ENCODE assay signal across 10 cellular contexts in genomic region chr20:14775778-14776177, GRCh38.
DNase-seq lines count a peak whose midpoint lies in the region; TF ChIP-seq lines count a peak whose summit lies in the region.
"Had no signal": no experiment of that assay in that cellular context is flagged by ENCODE, and none has a peak within 500 bp of the region (broad histone marks: within the 10 kb centered on the region; RNA-seq: fewer than 3 reads in every experiment).

No MANE protein-coding gene starts in this region.

- no peak for TF ChIP-seq POLR2A in adrenal gland (IDR thresholded peaks at IDR 0.05)

- H3K27ac ChIP-seq in adrenal gland: no peak overlapping the region
- H3K27ac ChIP-seq: cardiac muscle cell had no signal

- no peaks in the 10 kb centered on the region for H3K4me1 ChIP-seq in adrenal gland (replicated peaks in 1 of 2)

- no peaks in the 10 kb centered on the region for H3K36me3 ChIP-seq in adrenal gland (replicated peaks in 1 of 2)
- H3K36me3 ChIP-seq: cardiac muscle cell had no signal

- no peak overlapping the region for H3K4me3 ChIP-seq in HFF-Myc (replicated peaks; ENCODE audit: low read depth, low read length)
- no peak overlapping the region for H3K4me3 ChIP-seq in adrenal gland
- H3K4me3 ChIP-seq: cardiac muscle cell had no signal

- H3K27me3 Mint-ChIP-seq in type B pancreatic cell (no peaks in the 10 kb centered on the region), nephron progenitor cell (ENCODE audit: low read depth, poor library complexity) (no peaks in the 10 kb centered on the region)
- no peaks in the 10 kb centered on the region for H3K27me3 Mint-ChIP-seq in activated CD4-positive, alpha-beta T cell treated with anti-CD3 and anti-CD28 coated beads, Interleukin-2, amount 10 ng/mL, durations not matched to agents 24 days and 14 days

- H3K9me3 ChIP-seq in adrenal gland (replicated peaks in 1 of 3): no peaks in the 10 kb centered on the region

- intact Hi-C loops in adrenal gland (cut with DNase I): no loop called here
- intact Hi-C loops in activated CD4-positive, alpha-beta T cell treated with anti-CD3 and anti-CD28 coated beads, Interleukin-2, amount 10 ng/mL, durations not matched to agents 24 days and 14 days (cut with micrococcal nuclease): no loop called here

- H3K4me3 Mint-ChIP-seq in type B pancreatic cell: peak overlapping the region; percentile 37
- H3K4me3 Mint-ChIP-seq in nephron progenitor cell: no peak overlapping the region
- H3K4me3 Mint-ChIP-seq in activated CD4-positive, alpha-beta T cell treated with anti-CD3 and anti-CD28 coated beads, Interleukin-2, amount 10 ng/mL, durations not matched to agents 24 days and 14 days: no peak overlapping the region

- H3K36me3 Mint-ChIP-seq in type B pancreatic cell (peaks cover 5% of the 10 kb centered on the region), nephron progenitor cell (ENCODE audit: low read depth) (no peaks in the 10 kb centered on the region)
- no peaks in the 10 kb centered on the region for H3K36me3 Mint-ChIP-seq in activated CD4-positive, alpha-beta T cell treated with anti-CD3 and anti-CD28 coated beads, Interleukin-2, amount 10 ng/mL, durations not matched to agents 24 days and 14 days (ENCODE audit: low read depth)

- no peak for TF ChIP-seq CTCF in HFF-Myc (IDR thresholded peaks at IDR 0.05; ENCODE audit: low read depth, low read length, missing control alignments)
- no peak for TF ChIP-seq CTCF in adrenal gland (IDR thresholded peaks at IDR 0.05)
- no peak for TF ChIP-seq CTCF in type B pancreatic cell (conservative IDR thresholded peaks at IDR 0.05)
- no peak for TF ChIP-seq CTCF in nephron progenitor cell (IDR thresholded peaks at IDR 0.05)

- H3K27me3 ChIP-seq in adrenal gland: no peaks in the 10 kb centered on the region
- H3K27me3 ChIP-seq: cardiac muscle cell had no signal

- H3K9me3 Mint-ChIP-seq in type B pancreatic cell (peaks cover 11% of the 10 kb centered on the region), nephron progenitor cell (no peaks in the 10 kb centered on the region)
- no peaks in the 10 kb centered on the region for H3K9me3 Mint-ChIP-seq in activated CD4-positive, alpha-beta T cell treated with anti-CD3 and anti-CD28 coated beads, Interleukin-2, amount 10 ng/mL, durations not matched to agents 24 days and 14 days

- peak; percentile 36 for DNase-seq in HFF-Myc (ENCODE audit: extremely low read depth, low read depth)
- peak; percentile 26 to 91 (median 77) for DNase-seq in adrenal gland
- DNase-seq in iris pigment epithelial cell (ENCODE audit: low read depth): peak; percentile 77
- no peak for DNase-seq in type B pancreatic cell (ENCODE audit: extremely low spot score, unreplicated experiment)
- DNase-seq in nephron progenitor cell: no peak
- no peak for DNase-seq in activated CD4-positive, alpha-beta T cell treated with anti-CD3 and anti-CD28 coated beads, Interleukin-2, amount 10 ng/mL, durations not matched to agents 24 days and 14 days
- no peak for DNase-seq in NCI-H82 (lab: John Stamatoyannopoulos, UW)
- DNase-seq: activated CD8-positive, alpha-beta memory T cell treated with anti-CD3 and anti-CD28 coated beads for 24 hours; NCI-H1105 treated with DMSO at 0.1 percent for 48 hours had no signal

- peaks cover 25% of the 10 kb centered on the region for H3K4me1 Mint-ChIP-seq in type B pancreatic cell (ENCODE audit: unreplicated experiment)
- H3K4me1 Mint-ChIP-seq in nephron progenitor cell: peaks cover 12% of the 10 kb centered on the region
- no peaks in the 10 kb centered on the region for H3K4me1 Mint-ChIP-seq in activated CD4-positive, alpha-beta T cell treated with anti-CD3 and anti-CD28 coated beads, Interleukin-2, amount 10 ng/mL, durations not matched to agents 24 days and 14 days

- peak overlapping the region; percentile 10 for H3K27ac Mint-ChIP-seq in type B pancreatic cell
- H3K27ac Mint-ChIP-seq in nephron progenitor cell: no peak overlapping the region
- no peak overlapping the region for H3K27ac Mint-ChIP-seq in activated CD4-positive, alpha-beta T cell treated with anti-CD3 and anti-CD28 coated beads, Interleukin-2, amount 10 ng/mL, durations not matched to agents 24 days and 14 days

- 48 to 65% (median 57%) methylated on average over 2 of the region's 2 CpGs for WGBS in adrenal gland, 4 donors

Comparison
In these comparisons a context has a peak if more than half of its experiments do, and no peak if none do; other contexts are left out.
1. DNase-seq: peak in HFF-Myc (single experiment), adrenal gland (7 of 7) and iris pigment epithelial cell (single experiment); none in type B pancreatic cell (single experiment), nephron progenitor cell (single experiment), activated CD4-positive, alpha-beta T cell treated with anti-CD3 and anti-CD28 coated beads, Interleukin-2, amount 10 ng/mL, durations not matched to agents 24 days and 14 days (single experiment) and NCI-H82 (single experiment).